9 cellular contexts compared by ENCODE assay signal in genomic region chr2:75561566-75562512, GRCh38. TPM values are rescaled to one million over a fixed set of nuclear protein-coding genes. Genes with fewer than 3 reads are reported as not detected.
DNase-seq lines count a peak whose midpoint lies in the region; ATAC-seq and TF ChIP-seq lines count a peak whose summit lies in the region.
"Had no signal": no experiment of that assay in that cellular context is flagged by ENCODE, and none has a peak within 500 bp of the region (broad histone marks: within the 10 kb centered on the region; RNA-seq: fewer than 3 reads in every experiment).

No MANE protein-coding gene starts in this region.

- peak overlapping the region; percentile 94 for H3K27ac ChIP-seq in SJSA1
- H3K27ac ChIP-seq in foreskin keratinocyte, result peak overlapping the region; percentile 44
- peak overlapping the region in 7 of 8 donors; percentile 40 to 85 (median 79) for H3K27ac ChIP-seq in spleen
- H3K27ac ChIP-seq: coronary artery had no signal

- DNase-seq in activated T-cell treated with anti-CD3 and anti-CD28 coated beads, Interleukin-2, amount 50 U/mL, for 24 hours, result no peak
- DNase-seq in activated T-cell treated with anti-CD3 and anti-CD28 coated beads, Interleukin-2, amount 50 U/mL, for 48 hours, result no peak
- DNase-seq in SJSA1 (ENCODE audit: low read depth in 1 of 2, low spot score in 2 of 2) (peak in 1 of 2 experiments; percentile 56), foreskin keratinocyte (peak in 1 of 2 donors; percentile 57), spleen (no peak), HT-29 (ENCODE audit: low spot score) (no peak), ecto neural progenitor cell (ENCODE audit: low spot score) (no peak)

- H3K27me3 ChIP-seq in SJSA1 (replicated peaks) (no peaks in the 10 kb centered on the region), foreskin keratinocyte (no peaks in the 10 kb centered on the region), spleen (replicated peaks in 1 of 7) (peaks cover 0 to 70% (median 19%) of the 10 kb centered on the region in 7 donors)

- TF ChIP-seq POLR2A in spleen (IDR thresholded peaks at IDR 0.05), result no peak

- H3K4me1 ChIP-seq in SJSA1 (replicated peaks), result peaks cover 54% of the 10 kb centered on the region
- H3K4me1 ChIP-seq in foreskin keratinocyte, result peaks cover 14% of the 10 kb centered on the region
- H3K4me1 ChIP-seq in spleen, result peaks cover 3 to 20% (median 16%) of the 10 kb centered on the region in 6 donors

- no peaks in the 10 kb centered on the region for H3K9me3 Mint-ChIP-seq in activated T-cell treated with anti-CD3 and anti-CD28 coated beads, Interleukin-2, amount 50 U/mL, for 24 hours

- H3K27me3 Mint-ChIP-seq in activated T-cell treated with anti-CD3 and anti-CD28 coated beads, Interleukin-2, amount 50 U/mL, for 24 hours, result peaks cover 81% of the 10 kb centered on the region

- H3K9me3 ChIP-seq in SJSA1 (replicated peaks), result no peaks in the 10 kb centered on the region
- H3K9me3 ChIP-seq in spleen, result no peaks in the 10 kb centered on the region

- intact Hi-C loops in spleen (cut with DNase I; ENCODE audit: low total_unique reads), result no loop called here

- ATAC-seq in foreskin keratinocyte, result no peak
- ATAC-seq in HG02610 (IDR thresholded peaks at IDR 0.05; ENCODE audit: unreplicated experiment), result no peak

- H3K4me3 ChIP-seq in SJSA1 (peak overlapping the region; percentile 80), spleen (peak overlapping the region in 4 of 8 donors; percentile 42 to 68 (median 50))

- H3K36me3 Mint-ChIP-seq in activated T-cell treated with anti-CD3 and anti-CD28 coated beads, Interleukin-2, amount 50 U/mL, for 24 hours (ENCODE audit: low read depth), result no peaks in the 10 kb centered on the region

- TF ChIP-seq CTCF in foreskin keratinocyte (conservative IDR thresholded peaks at IDR 0.05) (peak; percentile 25), spleen (IDR thresholded peaks at IDR 0.05 in 8 of 11, conservative IDR thresholded peaks at IDR 0.05 in 3 of 11) (no peak)

- H3K36me3 ChIP-seq in SJSA1 (peaks cover 39% of the 10 kb centered on the region), spleen (no peaks in the 10 kb centered on the region)

- H3K27ac Mint-ChIP-seq in activated T-cell treated with anti-CD3 and anti-CD28 coated beads, Interleukin-2, amount 50 U/mL, for 24 hours, result no peak overlapping the region

- peaks cover 21% of the 10 kb centered on the region for H3K4me1 Mint-ChIP-seq in activated T-cell treated with anti-CD3 and anti-CD28 coated beads, Interleukin-2, amount 50 U/mL, for 24 hours (ENCODE audit: low read depth)

- peak overlapping the region; percentile 76 for H3K4me3 Mint-ChIP-seq in activated T-cell treated with anti-CD3 and anti-CD28 coated beads, Interleukin-2, amount 50 U/mL, for 24 hours

- WGBS in spleen, 5 donors, result 61 to 72% (median 67%) methylated on average over 11 of the region's 11 CpGs

RNA-seq across cellular contexts. Expression of gene EVA1A, which starts 1.1 kb away (rescaled TPM):
- 152 and 214 TPM in 2 replicates for total RNA-seq in SJSA1 (2014; rRNA removed; shearing (Covaris generic))
- 29.3 and 30.0 TPM in 2 replicates for total RNA-seq in foreskin keratinocyte
- polyA plus RNA-seq in foreskin keratinocyte, result 27.7 and 31.9 TPM in 2 replicates
- 10 to 100 TPM; 10.6 to 30.3 (median 15.7) TPM for total RNA-seq in spleen
- polyA plus RNA-seq in spleen, result 10 to 100 TPM in 2 of 3 donors, 1 to 10 TPM in 1; 6.2 to 13.7 (median 11.7) TPM
- total RNA-seq in HT-29 (2014; rRNA removed; shearing (Covaris generic)), result not detected in 2 replicates

Comparison
In these comparisons a context has a peak if more than half of its experiments do, and no peak if none do; other contexts are left out.
1. H3K27ac ChIP-seq: peak in every context shown above with its lines; median percentile 94 in SJSA1; 79 in spleen; 44 in foreskin keratinocyte.
2. RNA of gene EVA1A, which starts 1.1 kb away (total RNA-seq): 152 to 214 TPM in SJSA1, 29.3 to 30.0 TPM in foreskin keratinocyte and 10.6 to 30.3 TPM in spleen; not detected in HT-29; every median in the first group is over 10 times any median in the second.